1 cellular context compared by ENCODE assay signal in the genomic region with DNA sequence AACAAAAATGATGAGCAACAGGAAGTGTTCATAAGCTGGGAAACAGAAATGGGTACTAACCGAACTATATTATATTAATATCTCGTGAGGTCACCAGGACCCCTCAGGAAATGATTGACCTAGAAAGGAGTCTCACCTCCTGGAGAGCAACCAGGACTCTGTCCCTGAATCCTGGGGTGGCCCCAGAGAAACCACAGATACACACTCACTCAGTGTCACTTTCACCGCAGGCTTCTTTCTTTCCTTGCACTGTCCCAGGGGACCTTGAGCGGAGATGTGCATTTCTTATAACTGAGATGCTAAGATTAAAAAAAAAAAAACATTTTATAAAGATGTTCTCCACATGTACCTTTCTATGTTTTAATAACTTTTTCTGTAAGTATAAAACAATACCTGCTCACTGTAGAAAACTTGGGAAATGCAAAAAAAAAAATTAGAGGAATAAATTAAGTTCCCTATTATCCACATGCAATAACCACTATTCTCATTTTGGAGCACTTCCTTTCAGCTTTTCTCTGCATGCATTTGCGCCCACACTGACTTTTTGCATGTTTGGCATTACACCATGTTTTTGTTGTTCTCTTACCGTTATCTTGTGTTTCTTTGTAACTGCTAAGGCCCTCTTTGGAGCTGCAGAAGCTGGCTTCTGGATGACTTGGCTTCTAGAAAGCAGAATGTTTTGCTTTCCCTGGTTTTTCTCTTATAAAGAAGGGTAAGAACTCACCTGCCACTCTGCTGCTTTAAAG.
TF ChIP-seq lines count a peak whose summit lies in the region.

No MANE protein-coding gene starts in this region.

TF ChIP-seq in SK-N-SH, 30 proteins besides CTCF, POLR2A, EP300 and RAD21 (continued from another document):
- no peak for TF ChIP-seq REST (IDR thresholded peaks at IDR 0.05; ENCODE audit: low read depth, low read length)
- no peak for TF ChIP-seq SIN3A (IDR thresholded peaks at IDR 0.05; ENCODE audit: borderline replicate concordance, low read depth, low read length)
- no peak for TF ChIP-seq ZBTB33 (IDR thresholded peaks at IDR 0.05; ENCODE audit: borderline replicate concordance, low read depth)
- TF ChIP-seq NRF1 (IDR thresholded peaks at IDR 0.05; ENCODE audit: low read depth, low read length), result no peak
- TF ChIP-seq SMC3 (IDR thresholded peaks at IDR 0.05; ENCODE audit: low read depth, low read length), result no peak
